ENCODE assay signal across 8 cellular contexts in genomic region chr9:125407974-125408900, GRCh38.
DNase-seq lines count a peak whose midpoint lies in the region; ATAC-seq, FAIRE-seq and TF ChIP-seq lines count a peak whose summit lies in the region.

No MANE protein-coding gene starts in this region.

- no peaks in the 10 kb centered on the region for H3K27me3 ChIP-seq in pancreas
- H3K27me3 ChIP-seq in thymus (ENCODE audit: control insufficient read depth, insufficient read depth) = peaks cover 6% of the 10 kb centered on the region

- H3K36me3 Mint-ChIP-seq in activated naive CD4-positive, alpha-beta T cell treated with anti-CD3 and anti-CD28 coated beads, Interleukin-2, amount 50 U/mL, for 24 hours = no peaks in the 10 kb centered on the region

- H3K4me1 ChIP-seq in pancreas (peaks cover 0 to 3% (median 0%) of the 10 kb centered on the region in 3 donors), thymus (ENCODE audit: control insufficient read depth, insufficient read depth, low read length) (peaks cover 3% of the 10 kb centered on the region)

- no peaks in the 10 kb centered on the region for H3K36me3 ChIP-seq in SK-N-MC (ENCODE audit: insufficient read depth, low read length)
- H3K36me3 ChIP-seq in pancreas = no peaks in the 10 kb centered on the region
- no peaks in the 10 kb centered on the region for H3K36me3 ChIP-seq in thymus (ENCODE audit: control insufficient read depth, insufficient read depth)

- H3K27ac ChIP-seq in SK-N-MC (no peak overlapping the region), pancreas (no peak overlapping the region), thymus (ENCODE audit: low read depth) (no peak overlapping the region)

- DNase-seq in AG09319 (ENCODE audit: extremely low read depth, low read depth) (peak; percentile 43), GM19239 (ENCODE audit: insufficient read length, low spot score) (peak; percentile 94), LHCN-M2 (ENCODE audit: low read depth) (peak; percentile 62), SK-N-MC (ENCODE audit: low read depth, low spot score) (no peak), Right ventricle myocardium inferior (ENCODE audit: missing footprints) (peak; percentile 92), pancreas (peak; percentile 44 to 91 (median 76))

- WGBS in pancreas, 2 donors = 7 to 11% methylated on average over 48 to 104 of the region's 104 CpGs
- 5% methylated on average over 104 of the region's 104 CpGs for WGBS in thymus

- H3K9me3 ChIP-seq in SK-N-MC (ENCODE audit: low read depth, low read length) (no peaks in the 10 kb centered on the region), pancreas (no peaks in the 10 kb centered on the region), thymus (ENCODE audit: control insufficient read depth) (no peaks in the 10 kb centered on the region)

- peaks cover 19% of the 10 kb centered on the region for H3K27me3 Mint-ChIP-seq in activated naive CD4-positive, alpha-beta T cell treated with anti-CD3 and anti-CD28 coated beads, Interleukin-2, amount 50 U/mL, for 24 hours

- H3K27ac Mint-ChIP-seq in activated naive CD4-positive, alpha-beta T cell treated with anti-CD3 and anti-CD28 coated beads, Interleukin-2, amount 50 U/mL, for 24 hours = no peak overlapping the region

- peaks cover 11% of the 10 kb centered on the region for H3K4me1 Mint-ChIP-seq in activated naive CD4-positive, alpha-beta T cell treated with anti-CD3 and anti-CD28 coated beads, Interleukin-2, amount 50 U/mL, for 24 hours

- intact Hi-C loops in Right ventricle myocardium inferior (cut with DNase I) = loop anchor here (1.0 to 10.0 kb wide), 5 partner anchors 223 to 1087 kb away; partner anchors contain the start of gene PBX3
- intact Hi-C loops in pancreas (cut with DNase I) = loop anchor here in 1 of 3 donors (5.0 to 10.0 kb wide), 2 partner anchors 989 to 1077 kb away; no protein-coding TSS in a partner anchor

- peak overlapping the region; percentile 57 for H3K9ac ChIP-seq in SK-N-MC (ENCODE audit: insufficient read length)

- peak overlapping the region; percentile 83 for H3K4me3 Mint-ChIP-seq in activated naive CD4-positive, alpha-beta T cell treated with anti-CD3 and anti-CD28 coated beads, Interleukin-2, amount 50 U/mL, for 24 hours

- ATAC-seq in Right ventricle myocardium inferior (peak; percentile 87), pancreas (peak; percentile 85 to 96 (median 92))

- FAIRE-seq in GM19239 (lab: Jason Lieb, UNC) (peak; percentile 42), pancreas (lab: Jason Lieb, UNC) (no peak)

- H3K4me3 ChIP-seq in SK-N-MC = peak overlapping the region; percentile 82
- peak overlapping the region; percentile 31 to 58 (median 52) for H3K4me3 ChIP-seq in pancreas
- H3K4me3 ChIP-seq in thymus (ENCODE audit: low read length) = peak overlapping the region; percentile 41

- peak; percentile 79 for TF ChIP-seq CTCF in AG09319 (IDR thresholded peaks at IDR 0.05; ENCODE audit: low read depth, low read length)
- peak; percentile 58 to 87 (median 81) for TF ChIP-seq CTCF in pancreas (IDR thresholded peaks at IDR 0.05)

- H3K9me3 Mint-ChIP-seq in activated naive CD4-positive, alpha-beta T cell treated with anti-CD3 and anti-CD28 coated beads, Interleukin-2, amount 50 U/mL, for 24 hours = no peaks in the 10 kb centered on the region
